Comparison of ENCODE assay signal across 11 cellular contexts in the genomic region with DNA sequence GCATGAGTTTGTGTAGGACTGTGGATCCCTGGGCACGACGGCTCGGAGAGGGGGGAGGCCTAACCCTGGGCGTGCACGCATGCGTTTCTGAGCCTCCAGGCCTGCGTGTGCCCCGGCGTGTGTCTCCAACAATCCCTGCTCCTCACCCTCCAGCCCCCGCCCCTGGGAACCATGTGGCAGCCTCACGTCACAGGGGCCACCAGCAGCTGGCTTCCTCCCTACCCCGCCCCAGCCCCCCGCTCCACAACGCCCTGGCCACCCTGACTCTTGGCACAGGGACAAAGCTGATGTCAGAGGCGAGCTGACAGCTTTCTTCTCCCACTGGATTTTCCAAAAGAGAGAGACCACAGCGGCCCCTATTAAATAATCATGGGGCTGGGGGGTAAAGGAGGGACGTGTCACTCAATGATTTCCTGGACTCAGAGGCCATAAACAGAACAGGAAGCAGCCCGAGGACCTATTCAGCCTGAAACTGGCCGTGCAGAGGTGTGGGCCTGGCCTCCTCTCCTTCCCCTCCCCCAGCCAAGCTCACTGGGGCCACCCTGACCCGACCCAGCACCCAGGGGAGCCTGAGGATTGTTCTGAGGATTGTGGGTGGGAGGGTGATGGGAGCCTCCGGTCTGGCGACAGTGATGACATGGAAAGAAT. TPM values are rescaled to one million over a fixed set of nuclear protein-coding genes. Genes with fewer than 3 reads are reported as not detected.
DNase-seq lines count a peak whose midpoint lies in the region; FAIRE-seq and TF ChIP-seq lines count a peak whose summit lies in the region.
"Had no signal": no experiment of that assay in that cellular context is flagged by ENCODE, and none has a peak within 500 bp of the region (broad histone marks: within the 10 kb centered on the region; RNA-seq: fewer than 3 reads in every experiment).

No MANE protein-coding gene starts in this region.

- TF ChIP-seq CTCF in dorsolateral prefrontal cortex (IDR thresholded peaks at IDR 0.05 in 54 of 56, conservative IDR thresholded peaks at IDR 0.05 in 2 of 56; ENCODE audit: low read depth in 1 of 56, partially characterized antibody in 56 of 56) = peak in 1 of 56 donors; percentile 2

- CTCF ChIA-PET in CD8-positive, alpha-beta memory T cell (lab: Charles Lee) = interaction anchor here (0.6 kb wide), 1 partner anchor 10 kb away, joined by 3 read pairs; no protein-coding TSS in a partner anchor

- peak; percentile 73 for DNase-seq in COR-L47 (lab: John Stamatoyannopoulos, UW)
- peak; percentile 87 for DNase-seq in NCI-H2171 treated with DMSO at 0.1 percent for 48 hours (lab: John Stamatoyannopoulos, UW)
- peak in 9 of 10 donors; percentile 29 to 80 (median 66) for DNase-seq in dorsolateral prefrontal cortex
- peak in 46 of 56 donors; percentile 17 to 84 (median 56) for DNase-seq in nucleus accumbens (lab: John Stamatoyannopoulos, UW)
- no peak for DNase-seq in effector memory CD4-positive, alpha-beta T cell
- no peak for DNase-seq in GM19239 (ENCODE audit: insufficient read length, low spot score)
- no peak for DNase-seq in CD8-positive, alpha-beta memory T cell
- DNase-seq in NCI-H146 (lab: John Stamatoyannopoulos, UW) = no peak
- DNase-seq: activated T-cell treated with anti-CD3 and anti-CD28 coated beads, Interleukin-2, amount 50 U/mL, for 48 hours; stimulated activated naive CD8-positive, alpha-beta T cell treated with anti-CD3 and anti-CD28 coated beads, Interleukin-15, amount 100 ng/mL, for 72 hours had no signal

- peak overlapping the region in 20 of 59 donors; percentile 4 to 68 (median 38) for H3K27ac ChIP-seq in dorsolateral prefrontal cortex
- H3K27ac ChIP-seq in effector memory CD4-positive, alpha-beta T cell (ENCODE audit: insufficient read depth, low read length, poor library complexity, severe bottlenecking) = no peak overlapping the region
- H3K27ac ChIP-seq in CD8-positive, alpha-beta memory T cell (ENCODE audit: low read depth, low read length) = no peak overlapping the region

- H3K4me1 ChIP-seq in effector memory CD4-positive, alpha-beta T cell (ENCODE audit: control insufficient read depth, insufficient read depth, low read length, poor library complexity, severe bottlenecking) = no peaks in the 10 kb centered on the region
- no peaks in the 10 kb centered on the region for H3K4me1 ChIP-seq in CD8-positive, alpha-beta memory T cell (ENCODE audit: insufficient read depth, low read length)

- peak overlapping the region in 23 of 59 donors; percentile 4 to 45 (median 23) for H3K4me3 ChIP-seq in dorsolateral prefrontal cortex
- no peak overlapping the region for H3K4me3 ChIP-seq in effector memory CD4-positive, alpha-beta T cell (ENCODE audit: insufficient read depth, low read depth, low read length, poor library complexity, severe bottlenecking)
- no peak overlapping the region for H3K4me3 ChIP-seq in CD8-positive, alpha-beta memory T cell (ENCODE audit: low read length)
- H3K4me3 ChIP-seq: left lung had no signal

- intact Hi-C loops in dorsolateral prefrontal cortex (cut with DNase I) = loop anchor here in 1 of 2 donors (2.0 kb wide), 1 partner anchor 45 kb away; no protein-coding TSS in a partner anchor

- H3K27me3 Mint-ChIP-seq in CD8-positive, alpha-beta memory T cell = peaks cover 5 to 6% of the 10 kb centered on the region in 2 donors

- no peaks in the 10 kb centered on the region for H3K9me3 ChIP-seq in effector memory CD4-positive, alpha-beta T cell (ENCODE audit: control insufficient read depth, low read length)
- H3K9me3 ChIP-seq in CD8-positive, alpha-beta memory T cell (ENCODE audit: low read length) = no peaks in the 10 kb centered on the region
- H3K9me3 ChIP-seq: left lung had no signal

- no peak overlapping the region for H3K4me3 Mint-ChIP-seq in CD8-positive, alpha-beta memory T cell

- no peaks in the 10 kb centered on the region for H3K36me3 ChIP-seq in effector memory CD4-positive, alpha-beta T cell (ENCODE audit: control insufficient read depth, insufficient read depth, low read length)
- no peaks in the 10 kb centered on the region for H3K36me3 ChIP-seq in CD8-positive, alpha-beta memory T cell (ENCODE audit: insufficient read depth, low read length)
- H3K36me3 ChIP-seq: left lung had no signal

- peaks cover 5 to 10% (median 8%) of the 10 kb centered on the region in 3 donors for H3K4me1 Mint-ChIP-seq in CD8-positive, alpha-beta memory T cell

- FAIRE-seq in GM19239 (lab: Jason Lieb, UNC) = no peak

- peak overlapping the region in 1 of 8 donors; percentile 88 for H3K27ac Mint-ChIP-seq in CD8-positive, alpha-beta memory T cell

- H3K27me3 ChIP-seq in dorsolateral prefrontal cortex = peaks cover 0 to 8% (median 0%) of the 10 kb centered on the region in 45 donors
- H3K27me3 ChIP-seq in effector memory CD4-positive, alpha-beta T cell (replicated peaks; ENCODE audit: control insufficient read depth, insufficient read depth, low read length, poor library complexity, severe bottlenecking) = no peaks in the 10 kb centered on the region
- H3K27me3 ChIP-seq in CD8-positive, alpha-beta memory T cell (ENCODE audit: insufficient read depth, low read length, poor library complexity, severe bottlenecking) = no peaks in the 10 kb centered on the region

- H3K9me3 Mint-ChIP-seq in CD8-positive, alpha-beta memory T cell = no peaks in the 10 kb centered on the region
- H3K9me3 Mint-ChIP-seq: stimulated activated naive CD8-positive, alpha-beta T cell treated with anti-CD3 and anti-CD28 coated beads, Interleukin-15, amount 100 ng/mL, for 72 hours had no signal

- no peaks in the 10 kb centered on the region for H3K36me3 Mint-ChIP-seq in CD8-positive, alpha-beta memory T cell

- POLR2A ChIA-PET in CD8-positive, alpha-beta memory T cell (lab: Charles Lee) = no interaction called here

RNA-seq across cellular contexts. Expression of a gene that starts 6.8 kb away (rescaled TPM):
- 1 to 10 TPM in 24 of 120 experiments, under 1 TPM in 53, not detected in 43; 0.10 to 6.6 (median 0.61) TPM for total RNA-seq in dorsolateral prefrontal cortex
- total RNA-seq in CD8-positive, alpha-beta memory T cell = 10 to 100 TPM; 87.5 to 88.6 TPM
- polyA plus RNA-seq in CD8-positive, alpha-beta memory T cell = not detected

RNA-seq across cellular contexts. Expression of a gene that starts 13.3 kb away (rescaled TPM):
- 1 to 10 TPM in 27 of 120 experiments, under 1 TPM in 47, not detected in 46; 0.23 to 6.7 (median 0.77) TPM for total RNA-seq in dorsolateral prefrontal cortex
- total RNA-seq in CD8-positive, alpha-beta memory T cell = 10 to 100 TPM; 18.9 to 20.7 TPM
- polyA plus RNA-seq in CD8-positive, alpha-beta memory T cell = 16.4 TPM

RNA-seq across cellular contexts. Expression of a gene that starts 36.0 kb away (rescaled TPM):
- total RNA-seq in dorsolateral prefrontal cortex = 10 to 100 TPM in 109 of 120 experiments, 1 to 10 TPM in 11; 4.6 to 43.5 (median 15.5) TPM
- 1 to 10 TPM; 4.0 to 5.3 TPM for total RNA-seq in CD8-positive, alpha-beta memory T cell
- polyA plus RNA-seq in CD8-positive, alpha-beta memory T cell = 17.8 TPM

Comparison
In these comparisons a context has a peak if more than half of its experiments do, and no peak if none do; other contexts are left out.
1. DNase-seq: peak in COR-L47 (single experiment), NCI-H2171 treated with DMSO at 0.1 percent for 48 hours (single experiment), dorsolateral prefrontal cortex (9 of 10) and nucleus accumbens (46 of 56); none in effector memory CD4-positive, alpha-beta T cell (0 of 3), GM19239 (single experiment), CD8-positive, alpha-beta memory T cell (0 of 5) and NCI-H146 (single experiment).
2. RNA of a gene that starts 6.8 kb away (total RNA-seq): 87.5 to 88.6 TPM in CD8-positive, alpha-beta memory T cell; 0.10 to 6.6 TPM in dorsolateral prefrontal cortex; every median in the first group is over 10 times any median in the second.